Comparison of ENCODE assay signal across 8 cellular contexts in the genomic region with DNA sequence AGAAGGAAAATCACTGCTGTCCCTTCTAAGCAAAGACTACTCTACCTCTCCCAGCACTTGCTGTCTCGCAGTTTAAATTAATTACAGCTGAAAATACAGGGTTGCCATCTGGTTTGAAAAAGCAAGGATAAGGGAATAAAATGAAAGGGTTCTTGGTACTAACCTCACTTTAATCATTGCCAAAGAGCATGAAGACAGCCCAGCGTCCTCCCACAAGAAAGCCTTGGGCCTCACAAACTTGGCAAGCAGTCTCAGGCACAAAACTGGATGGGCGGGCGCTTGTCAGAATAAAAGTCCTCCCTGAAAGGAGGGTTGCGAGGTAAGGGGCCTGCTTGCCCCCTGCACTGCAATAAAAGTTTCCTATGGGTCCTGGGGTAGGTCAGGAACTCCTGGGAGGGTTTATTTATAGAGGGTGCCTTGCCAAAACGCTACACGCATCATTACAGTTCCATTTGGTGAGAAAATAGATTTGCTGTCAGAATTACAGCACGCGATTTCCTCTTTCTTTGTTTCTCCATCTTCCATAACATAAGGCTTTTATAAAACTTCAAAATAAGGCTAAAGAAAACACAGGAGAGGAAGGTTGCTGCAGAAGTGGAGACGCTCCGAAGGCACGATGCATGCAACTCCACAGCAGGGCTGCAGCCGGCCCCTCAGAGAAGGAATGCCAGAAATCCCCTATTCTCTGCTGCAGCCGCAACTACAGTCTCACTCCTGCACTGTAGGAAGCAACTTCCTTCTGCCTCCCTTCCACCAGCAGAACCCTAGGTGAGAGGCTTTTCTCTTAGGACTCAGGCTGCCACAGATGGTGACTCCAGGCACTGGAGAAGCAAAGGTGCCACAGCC.
DNase-seq lines count a peak whose midpoint lies in the region; ATAC-seq, FAIRE-seq and TF ChIP-seq lines count a peak whose summit lies in the region.

No MANE protein-coding gene starts in this region.

- no peak overlapping the region for H2BK120ac ChIP-seq in mesendoderm (ENCODE audit: low read depth, low read length)

- DNase-seq in HCEC 1CT (peak; percentile 57), RWPE2 (ENCODE audit: low spot score) (no peak), endothelial cell of umbilical vein (ENCODE audit: low read depth, low spot score) (peak; percentile 92), mesendoderm (peak; percentile 79), tibial nerve (ENCODE audit: low spot score in 2 of 2) (peak; percentile 72 to 73), UCSD-AML1 (lab: John Stamatoyannopoulos, UW; ENCODE audit: unreplicated experiment) (no peak)
- DNase-seq in stimulated activated CD4-positive, alpha-beta T cell treated with anti-CD3 and anti-CD28 coated beads, Interleukin-12 subunit alpha, Interleukin-12 subunit beta, amount 100 ng/mL, for 4 hours = no peak

- no peak overlapping the region for H3K23ac ChIP-seq in mesendoderm (ENCODE audit: low read length)

- H3K27ac ChIP-seq in BLaER1 (peak overlapping the region; percentile 45), RWPE2 (ENCODE audit: poor library complexity, severe bottlenecking) (peak overlapping the region; percentile 65), endothelial cell of umbilical vein (ENCODE audit: insufficient read depth, low read depth, low read length) (peak overlapping the region; percentile 68), mesendoderm (ENCODE audit: low read depth, low read length) (peak overlapping the region; percentile 19), tibial nerve (peak overlapping the region; percentile 48 to 95 (median 72))

- CTCF ChIA-PET in endothelial cell of umbilical vein (lab: Charles Lee) = interaction anchor here (0.7 to 1.7 kb wide), 4 partner anchors 9 to 203 kb away, joined by 3 to 8 read pairs (median 4); no protein-coding TSS in a partner anchor

- H3K79me1 ChIP-seq in mesendoderm (ENCODE audit: low read length) = peaks cover 28% of the 10 kb centered on the region

- H3K4me1 ChIP-seq in BLaER1 = peaks cover 63% of the 10 kb centered on the region
- peaks cover 40% of the 10 kb centered on the region for H3K4me1 ChIP-seq in RWPE2 (ENCODE audit: insufficient read depth, poor library complexity, severe bottlenecking)
- H3K4me1 ChIP-seq in endothelial cell of umbilical vein (ENCODE audit: control insufficient read depth, extremely low read depth, insufficient read depth, low read length) = peaks cover 27% of the 10 kb centered on the region
- H3K4me1 ChIP-seq in mesendoderm (ENCODE audit: control insufficient read depth, low read depth, low read length) = peaks cover 3% of the 10 kb centered on the region
- H3K4me1 ChIP-seq in tibial nerve = peaks cover 0 to 90% (median 54%) of the 10 kb centered on the region in 4 donors

- FAIRE-seq in endothelial cell of umbilical vein (lab: Jason Lieb, UNC) = peak; percentile 95

- H3K9me1 ChIP-seq in endothelial cell of umbilical vein (replicated peaks; ENCODE audit: control insufficient read depth, extremely low read depth, insufficient read depth, low read length) = no peaks in the 10 kb centered on the region

- POLR2A ChIA-PET in endothelial cell of umbilical vein (lab: Charles Lee) = no interaction called here

- TF ChIP-seq EP300 in tibial nerve (IDR thresholded peaks at IDR 0.05) = peak; percentile 62 to 88

- H3K56ac ChIP-seq in mesendoderm (ENCODE audit: low read length) = peak overlapping the region; percentile 75

- no peak overlapping the region for H2AK5ac ChIP-seq in mesendoderm (ENCODE audit: low read length)

- H3K4me2 ChIP-seq in BLaER1 (peak overlapping the region; percentile 89), endothelial cell of umbilical vein (ENCODE audit: insufficient read depth, low read length) (peak overlapping the region; percentile 90), mesendoderm (ENCODE audit: low read length) (peak overlapping the region; percentile 28)

- H3K79me2 ChIP-seq in endothelial cell of umbilical vein (ENCODE audit: control insufficient read depth, insufficient read depth, low read length) (peaks cover 95% of the 10 kb centered on the region), mesendoderm (ENCODE audit: control insufficient read depth, insufficient read depth, low read length) (peaks cover 47% of the 10 kb centered on the region)

- peaks cover 43% of the 10 kb centered on the region for H3K36me3 ChIP-seq in BLaER1
- H3K36me3 ChIP-seq in RWPE2 (ENCODE audit: low read depth) = no peaks in the 10 kb centered on the region
- H3K36me3 ChIP-seq in endothelial cell of umbilical vein (ENCODE audit: control insufficient read depth in 2 of 2, extremely low read depth in 1 of 2, insufficient read depth in 2 of 2, low read length in 2 of 2) = peaks cover 2% of the 10 kb centered on the region in 2 experiments
- no peaks in the 10 kb centered on the region for H3K36me3 ChIP-seq in mesendoderm (ENCODE audit: control insufficient read depth, insufficient read depth, low read length)
- H3K36me3 ChIP-seq in tibial nerve = no peaks in the 10 kb centered on the region

- H3K9me3 ChIP-seq in BLaER1 = no peaks in the 10 kb centered on the region
- no peaks in the 10 kb centered on the region for H3K9me3 ChIP-seq in RWPE2 (ENCODE audit: severe bottlenecking)
- H3K9me3 ChIP-seq in endothelial cell of umbilical vein (replicated peaks; ENCODE audit: control insufficient read depth, insufficient read depth, low read length) = no peaks in the 10 kb centered on the region
- no peaks in the 10 kb centered on the region for H3K9me3 ChIP-seq in tibial nerve

- TF ChIP-seq POLR2A in endothelial cell of umbilical vein (IDR thresholded peaks at IDR 0.05; ENCODE audit: low read depth, low read length) (peak; percentile 12), tibial nerve (IDR thresholded peaks at IDR 0.05) (no peak)

- H3K4me3 ChIP-seq in BLaER1 = peak overlapping the region; percentile 43
- no peak overlapping the region for H3K4me3 ChIP-seq in RWPE2 (ENCODE audit: severe bottlenecking)
- peak overlapping the region in 2 of 3 experiments; percentile 13 to 45 for H3K4me3 ChIP-seq in endothelial cell of umbilical vein (replicated peaks in 1 of 3; ENCODE audit: insufficient read depth in 1 of 3, low read depth in 1 of 3, low read length in 3 of 3)
- H3K4me3 ChIP-seq in mesendoderm (ENCODE audit: low read length) = no peak overlapping the region
- H3K4me3 ChIP-seq in tibial nerve = peak overlapping the region; percentile 10 to 47 (median 26)

- H4K8ac ChIP-seq in mesendoderm (ENCODE audit: low read depth, low read length) = no peak overlapping the region

- peak overlapping the region; percentile 5 for H3K18ac ChIP-seq in mesendoderm (ENCODE audit: low read length)

- H3K4ac ChIP-seq in mesendoderm (ENCODE audit: low read depth, low read length) = no peak overlapping the region

- H2BK15ac ChIP-seq in mesendoderm (replicated peaks; ENCODE audit: low read depth) = no peak overlapping the region

- H2AFZ ChIP-seq in endothelial cell of umbilical vein (ENCODE audit: low read depth, low read length) = no peak overlapping the region

- peak; percentile 79 for ATAC-seq in RWPE2 (ENCODE audit: low read depth)

- intact Hi-C loops in endothelial cell of umbilical vein (cut with micrococcal nuclease) = loop anchor here (1.0 kb wide), 5 partner anchors 9 to 203 kb away; a partner anchor contains a TSS

- H3K9ac ChIP-seq in BLaER1 (peak overlapping the region; percentile 51), endothelial cell of umbilical vein (replicated peaks; ENCODE audit: extremely low read depth, insufficient read depth, low read length) (peak overlapping the region; percentile 48), mesendoderm (ENCODE audit: low read length) (peak overlapping the region; percentile 38)

- BruUV-seq in endothelial cell of umbilical vein (replicated peaks; lab: Mats Ljungman, UMichigan) = no TSS peak

- peak overlapping the region; percentile 17 for H4K5ac ChIP-seq in mesendoderm (ENCODE audit: low read length)

- peak overlapping the region; percentile 66 for H2BK5ac ChIP-seq in mesendoderm (ENCODE audit: low read length)

- no peak for TF ChIP-seq CTCF in RWPE2 (IDR thresholded peaks at IDR 0.05; ENCODE audit: poor library complexity, severe bottlenecking)
- no peak for TF ChIP-seq CTCF in endothelial cell of umbilical vein (IDR thresholded peaks at IDR 0.05; ENCODE audit: extremely low read depth in 1 of 2, insufficient read depth in 1 of 2, low read depth in 1 of 2, low read length in 2 of 2)
- peak in 1 of 5 experiments; percentile 9 for TF ChIP-seq CTCF in tibial nerve (IDR thresholded peaks at IDR 0.05)

- WGBS in mesendoderm (ENCODE audit: extremely low coverage, insufficient coverage, low lambda C conversion rate) = no CpG with 5 or more reads among the region's 14 CpGs
- WGBS in tibial nerve, 2 donors = 2 to 4% methylated on average over 14 of the region's 14 CpGs

- H4K20me1 ChIP-seq in BLaER1 = peaks cover 100% of the 10 kb centered on the region
- H4K20me1 ChIP-seq in endothelial cell of umbilical vein (replicated peaks; ENCODE audit: control insufficient read depth, extremely low read depth, insufficient read depth, low read length) = peaks cover 14% of the 10 kb centered on the region

- H3K27me3 ChIP-seq in BLaER1 = no peaks in the 10 kb centered on the region
- H3K27me3 ChIP-seq in RWPE2 (ENCODE audit: insufficient read depth, poor library complexity, severe bottlenecking) = no peaks in the 10 kb centered on the region
- no peaks in the 10 kb centered on the region for H3K27me3 ChIP-seq in endothelial cell of umbilical vein (ENCODE audit: control insufficient read depth in 2 of 2, insufficient read depth in 2 of 2, low read length in 2 of 2)
- H3K27me3 ChIP-seq in mesendoderm (ENCODE audit: insufficient read depth, low read length, poor library complexity) = no peaks in the 10 kb centered on the region
- H3K27me3 ChIP-seq in tibial nerve = no peaks in the 10 kb centered on the region

- dilution Hi-C loops in endothelial cell of umbilical vein (cut with MboI; ENCODE audit: extremely low pct_ligation_motif_present, low sequenced_read_pairs) = no loop called here

TF ChIP-seq in endothelial cell of umbilical vein, 7 proteins besides CTCF, POLR2A, EP300 and RAD21:
- TF ChIP-seq MYC (IDR thresholded peaks at IDR 0.05; ENCODE audit: low read depth, low read length) (no peak), JUN (IDR thresholded peaks at IDR 0.05; ENCODE audit: borderline replicate concordance, insufficient read depth, insufficient read length, low read depth) (no peak), EZH2 (IDR thresholded peaks at IDR 0.05; ENCODE audit: borderline replicate concordance, low read depth, low read length, severe bottlenecking) (no peak), GATA2 (IDR thresholded peaks at IDR 0.05; ENCODE audit: insufficient read depth, insufficient read length, low read depth, low read length) (no peak), FOS (IDR thresholded peaks at IDR 0.05; ENCODE audit: borderline replicate concordance, insufficient read depth, low read length) (no peak), POLR2AphosphoS5 (IDR thresholded peaks at IDR 0.05; ENCODE audit: insufficient read depth, low read depth, low read length) (no peak)
- TF ChIP-seq, protein P1, sequence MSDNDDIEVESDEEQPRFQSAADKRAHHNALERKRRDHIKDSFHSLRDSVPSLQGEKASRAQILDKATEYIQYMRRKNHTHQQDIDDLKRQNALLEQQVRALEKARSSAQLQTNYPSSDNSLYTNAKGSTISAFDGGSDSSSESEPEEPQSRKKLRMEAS (IDR thresholded peaks at IDR 0.05; ENCODE audit: insufficient read depth, insufficient read length) = no peak

Comparison
In these comparisons a context has a peak if more than half of its experiments do, and no peak if none do; other contexts are left out.
1. H3K27ac ChIP-seq: peak in every context shown above with its lines; median percentile 72 in tibial nerve; 68 in endothelial cell of umbilical vein; 65 in RWPE2; 45 in BLaER1; 19 in mesendoderm.
2. H3K4me2 ChIP-seq: peak in every context shown above with its lines; median percentile 90 in endothelial cell of umbilical vein; 89 in BLaER1; 28 in mesendoderm.
3. H3K4me3 ChIP-seq: peak in BLaER1 (single experiment), endothelial cell of umbilical vein (2 of 3) and tibial nerve (4 of 4); none in RWPE2 (single experiment) and mesendoderm (single experiment).
4. DNase-seq: peak in HCEC 1CT (single experiment), endothelial cell of umbilical vein (single experiment), mesendoderm (single experiment) and tibial nerve (2 of 2); none in RWPE2 (single experiment), UCSD-AML1 (single experiment) and stimulated activated CD4-positive, alpha-beta T cell treated with anti-CD3 and anti-CD28 coated beads, Interleukin-12 subunit alpha, Interleukin-12 subunit beta, amount 100 ng/mL, for 4 hours (single experiment).
5. Peak in every context shown above with its lines, with median percentiles within 50 percentile points of each other: H3K9ac ChIP-seq.